In the genomic region with DNA sequence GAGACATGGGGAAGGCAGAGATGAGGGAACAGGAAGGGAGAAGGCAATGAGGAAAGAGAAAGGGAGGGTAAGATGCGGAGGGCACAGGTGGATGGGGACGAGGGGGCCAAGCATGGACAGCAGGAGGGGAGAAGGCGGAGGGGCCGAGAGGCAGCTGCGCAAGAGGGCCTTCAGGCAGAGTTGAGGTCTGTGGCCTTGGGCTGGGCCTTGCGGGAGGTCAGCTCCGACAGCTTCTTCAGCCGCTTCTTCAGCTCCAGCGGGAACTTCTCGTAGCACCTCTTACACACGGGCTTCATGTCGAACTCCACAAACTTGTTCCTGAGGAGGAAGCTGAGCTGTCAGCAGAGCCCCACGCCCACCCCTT, we compare ENCODE assay signal across 14 cellular contexts. TPM values are rescaled to one million over a fixed set of nuclear protein-coding genes. Genes with fewer than 3 reads are reported as not detected.
A peak's percentile ranks its signal among the peaks of the same experiment; 100 is the strongest.
DNase-seq lines count a peak whose midpoint lies in the region; FAIRE-seq and TF ChIP-seq lines count a peak whose summit lies in the region.
"Had no signal": no experiment of that assay in that cellular context is flagged by ENCODE, and none has a peak within 500 bp of the region (broad histone marks: within the 10 kb centered on the region; RNA-seq: fewer than 3 reads in every experiment).

No MANE protein-coding gene starts in this region.

- no peaks in the 10 kb centered on the region for H3K23me2 ChIP-seq in H1 (ENCODE audit: low read depth, low read length)

- H2AFZ ChIP-seq in H1 (ENCODE audit: low read length) = no peak overlapping the region
- H2AFZ ChIP-seq in trophoblast cell (ENCODE audit: insufficient read depth, low read length, poor library complexity) = no peak overlapping the region

- H2BK5ac ChIP-seq in H1 (ENCODE audit: low read depth, low read length) = peak overlapping the region; percentile 47
- no peak overlapping the region for H2BK5ac ChIP-seq in trophoblast cell (ENCODE audit: low read depth, low read length, poor library complexity)

- 92% methylated on average over 11 of the region's 13 CpGs; no CpG with 5 or more reads in 1 of the 2 experiments for WGBS in H1 (ENCODE audit: extremely low coverage in 1 of 2, insufficient coverage in 1 of 2, insufficient read length in 1 of 2, insufficient replicate concordance in 2 of 2, low coverage in 1 of 2, low lambda C conversion rate in 2 of 2, missing lambda C conversion rate in 1 of 2), 2 experiments
- WGBS in trophoblast cell (ENCODE audit: extremely low coverage, insufficient coverage, insufficient read length) = no CpG with 5 or more reads among the region's 13 CpGs

- TF ChIP-seq RAD21 in H1 (IDR thresholded peaks at IDR 0.05 in 1 of 2, conservative IDR thresholded peaks at IDR 0.05 in 1 of 2; ENCODE audit: low read depth in 2 of 2, low read length in 2 of 2) = no peak

- H4K20me1 ChIP-seq in BLaER1 = no peaks in the 10 kb centered on the region
- no peaks in the 10 kb centered on the region for H4K20me1 ChIP-seq in H1 (replicated peaks in 1 of 2; ENCODE audit: control insufficient read depth in 1 of 2, insufficient read depth in 2 of 2, low read length in 2 of 2)

- H2BK120ac ChIP-seq in H1 (replicated peaks; ENCODE audit: low read depth, low read length) (no peak overlapping the region), trophoblast cell (ENCODE audit: insufficient read depth, low read length, poor library complexity) (peak overlapping the region; percentile 95)

- no peak for TF ChIP-seq CTCF in H1 (IDR thresholded peaks at IDR 0.05; ENCODE audit: control extremely low read depth in 1 of 3, insufficient read depth in 1 of 3, low read depth in 1 of 3, low read length in 3 of 3)

- H3K27ac ChIP-seq in BLaER1 = peak overlapping the region; percentile 97
- no peak overlapping the region for H3K27ac ChIP-seq in HUES6 (ENCODE audit: low read depth, low read length)
- no peak overlapping the region for H3K27ac ChIP-seq in H1 (ENCODE audit: low read depth, low read length)
- no peak overlapping the region for H3K27ac ChIP-seq in trophoblast cell (ENCODE audit: low read depth, low read length)

- H3K79me1 ChIP-seq in H1 (ENCODE audit: low read depth, low read length) = no peaks in the 10 kb centered on the region
- H3K79me1 ChIP-seq in trophoblast cell (ENCODE audit: low read length) = peaks cover 29% of the 10 kb centered on the region

- H3K79me2 ChIP-seq in H1 (ENCODE audit: control insufficient read depth in 1 of 2, insufficient read depth in 2 of 2, low read length in 2 of 2) (no peaks in the 10 kb centered on the region), trophoblast cell (ENCODE audit: control insufficient read depth, insufficient read depth, low read length, poor library complexity) (peaks cover 3% of the 10 kb centered on the region)

- H4K91ac ChIP-seq in H1 (replicated peaks; ENCODE audit: insufficient read length, low read length) (peak overlapping the region; percentile 91), trophoblast cell (ENCODE audit: low read depth, low read length) (peak overlapping the region; percentile 99)

- no peak for DNase-seq in H1 (ENCODE audit: low read depth in 1 of 2, low spot score in 2 of 2)
- DNase-seq in trophoblast cell = no peak
- no peak for DNase-seq in hypothalamus (lab: John Stamatoyannopoulos, UW)
- DNase-seq in erythroblast (lab: John Stamatoyannopoulos, UW) = no peak
- DNase-seq in SHP77 (lab: John Stamatoyannopoulos, UW) = no peak
- no peak for DNase-seq in NCI-H146 (lab: John Stamatoyannopoulos, UW)
- DNase-seq: activated CD8-positive, alpha-beta memory T cell treated with anti-CD3 and anti-CD28 coated beads, Interleukin-2, amount 50 U/mL, for 4 hours; DMS79 treated with DMSO at 0.1 percent for 48 hours; NCI-H82; occipital lobe had no signal

- H3K9me3 ChIP-seq in BLaER1 = no peaks in the 10 kb centered on the region
- H3K9me3 ChIP-seq in HUES6 (ENCODE audit: control insufficient read depth, insufficient read depth, low read depth, low read length) = no peaks in the 10 kb centered on the region
- no peaks in the 10 kb centered on the region for H3K9me3 ChIP-seq in H1 (ENCODE audit: insufficient read depth in 2 of 2, low read depth in 1 of 2, low read length in 1 of 2)
- H3K9me3 ChIP-seq in trophoblast cell (ENCODE audit: insufficient read depth, low read depth, low read length) = peaks cover 4% of the 10 kb centered on the region

- H2BK15ac ChIP-seq in H1 (ENCODE audit: low read length) = peak overlapping the region; percentile 66; the same call in 1 of the 2 replicates

- TF ChIP-seq EP300 in H1 (IDR thresholded peaks at IDR 0.05; ENCODE audit: borderline replicate concordance in 1 of 2, low read depth in 2 of 2, low read length in 2 of 2) = no peak

- no peak overlapping the region for H3K14ac ChIP-seq in H1 (ENCODE audit: insufficient read length)
- H3K14ac ChIP-seq in trophoblast cell (ENCODE audit: low read length) = no peak overlapping the region

- peak overlapping the region; percentile 99 for H3K4me2 ChIP-seq in BLaER1
- H3K4me2 ChIP-seq in H1 (ENCODE audit: insufficient read depth in 1 of 2, low read depth in 2 of 2, low read length in 2 of 2) = no peak overlapping the region
- no peak overlapping the region for H3K4me2 ChIP-seq in trophoblast cell (ENCODE audit: low read length)

- H3K36me3 ChIP-seq in BLaER1 (no peaks in the 10 kb centered on the region), HUES6 (ENCODE audit: control insufficient read depth, insufficient read depth, low read length) (no peaks in the 10 kb centered on the region), H1 (ENCODE audit: control insufficient read depth in 2 of 4, insufficient read depth in 4 of 4, low read length in 3 of 4) (no peaks in the 10 kb centered on the region), trophoblast cell (ENCODE audit: control insufficient read depth in 1 of 2, insufficient read depth in 2 of 2, low read length in 2 of 2) (no peaks in the 10 kb centered on the region)

- FAIRE-seq in H1 (lab: Jason Lieb, UNC) = no peak
- FAIRE-seq: HTR-8/SVneo had no signal

- H3K4ac ChIP-seq in H1 (replicated peaks; ENCODE audit: insufficient read length, low read depth, low read length) (no peak overlapping the region), trophoblast cell (ENCODE audit: low read depth, low read length) (no peak overlapping the region)

- H3K4me1 ChIP-seq in BLaER1 (peaks cover 100% of the 10 kb centered on the region), HUES6 (ENCODE audit: control insufficient read depth, insufficient read depth, low read length) (peaks cover 29% of the 10 kb centered on the region), H1 (replicated peaks in 1 of 4; ENCODE audit: control insufficient read depth in 3 of 4, insufficient read depth in 4 of 4, low read length in 3 of 4) (peaks cover 0 to 19% (median 7%) of the 10 kb centered on the region in 4 experiments; a peak in 6 of 7 replicates), trophoblast cell (ENCODE audit: control insufficient read depth in 1 of 2, insufficient read depth in 2 of 2, low read length in 2 of 2) (peaks cover 18 to 35% of the 10 kb centered on the region in 2 experiments)

- no peak overlapping the region for H2BK20ac ChIP-seq in H1 (ENCODE audit: low read length)

- H3K27me3 ChIP-seq in BLaER1 (no peaks in the 10 kb centered on the region), HUES6 (ENCODE audit: control insufficient read depth, insufficient read depth, low read length) (no peaks in the 10 kb centered on the region), H1 (replicated peaks in 1 of 4; ENCODE audit: control insufficient read depth in 3 of 4, extremely low read depth in 1 of 4, insufficient read depth in 3 of 4, low read length in 3 of 4) (no peaks in the 10 kb centered on the region), trophoblast cell (ENCODE audit: insufficient read depth, low read length) (no peaks in the 10 kb centered on the region)

- H3K23ac ChIP-seq in H1 (ENCODE audit: insufficient read length) (no peak overlapping the region), trophoblast cell (ENCODE audit: low read length) (no peak overlapping the region)

- H2BK12ac ChIP-seq in H1 (ENCODE audit: low read depth, low read length) (peak overlapping the region; percentile 98; the same call in 1 of the 2 replicates), trophoblast cell (ENCODE audit: low read length) (peak overlapping the region; percentile 5)

- peak overlapping the region; percentile 57 for H3K4me3 ChIP-seq in BLaER1
- no peak overlapping the region for H3K4me3 ChIP-seq in HUES6 (ENCODE audit: low read depth, low read length)
- H3K4me3 ChIP-seq in H1 (ENCODE audit: extremely low read depth in 1 of 4, insufficient read depth in 2 of 4, low read depth in 3 of 4, low read length in 4 of 4) = no peak overlapping the region
- no peak overlapping the region for H3K4me3 ChIP-seq in trophoblast cell (ENCODE audit: low read depth, low read length)
- H3K4me3 ChIP-seq: lung had no signal

- POLR2A ChIA-PET in H1 (lab: Charles Lee; ENCODE audit: partially characterized antibody) = interaction anchor here (1.2 to 3.3 kb wide), 2 partner anchors 52 to 113 kb away, joined by 3 to 10 read pairs; partner anchors contain the start of gene IWS1

- H2AK5ac ChIP-seq in H1 (ENCODE audit: low read depth, low read length) = 0 out of 2 replicates have a peak overlapping the region, but pooled peaks have one; percentile 49
- peak overlapping the region; percentile 65 for H2AK5ac ChIP-seq in trophoblast cell (ENCODE audit: low read length)

- no peak overlapping the region for H4K12ac ChIP-seq in trophoblast cell (ENCODE audit: low read depth, low read length)

- no peak overlapping the region for H3K56ac ChIP-seq in H1 (replicated peaks; ENCODE audit: insufficient read length, low read depth, low read length)

- TF ChIP-seq POLR2A in H1 (IDR thresholded peaks at IDR 0.05; ENCODE audit: control extremely low read depth in 1 of 2, low read depth in 2 of 2, low read length in 2 of 2) (no peak), erythroblast (IDR thresholded peaks at IDR 0.05; ENCODE audit: low read length) (no peak)

- H3K18ac ChIP-seq in H1 (ENCODE audit: extremely low read depth, low read length) (peak overlapping the region; percentile 36; the same call in 1 of the 2 replicates), trophoblast cell (ENCODE audit: low read length) (no peak overlapping the region)

- H3K9ac ChIP-seq in BLaER1 (peak overlapping the region; percentile 85), HUES6 (ENCODE audit: low read length) (peak overlapping the region; percentile 11), H1 (replicated peaks in 1 of 4; ENCODE audit: extremely low read depth in 1 of 4, low read depth in 3 of 4, low read length in 3 of 4) (no peak overlapping the region), trophoblast cell (ENCODE audit: low read length) (no peak overlapping the region)

- CTCF ChIA-PET in H1 (lab: Charles Lee; ENCODE audit: partially characterized antibody) = interaction anchor here (0.6 to 9.8 kb wide), 16 partner anchors 12 to 345 kb away, joined by 3 to 114 read pairs (median 4); partner anchors contain the start of gene ERCC3

- H4K5ac ChIP-seq in H1 (ENCODE audit: insufficient read length, low read depth, low read length) = no peak overlapping the region

- H4K8ac ChIP-seq in H1 (ENCODE audit: extremely low read depth, insufficient read depth, low read length) (no peak overlapping the region; the same call in 1 of the 2 replicates), trophoblast cell (ENCODE audit: low read depth, low read length) (no peak overlapping the region)

RNA-seq across cellular contexts. Expression of gene GPR17, which starts 6.9 kb away (rescaled TPM):
- not detected in 2 replicates for total RNA-seq in H1 (2021; fragmentation: NEBNext Ultra II Directional; extraction: Animal tissue kit (Norgen Biotek cat#: 25700))
- 0.03 TPM in 2 replicates for polyA plus RNA-seq in H1 (2011; rRNA removed)
- polyA plus RNA-seq in H1 (2011; cell fraction: cytosol; rRNA removed) = not detected
- 0.13 TPM for polyA plus RNA-seq in H1 (2011; cell fraction: nucleus; rRNA removed)
- polyA plus RNA-seq in H1 (2012, experiment 1 of 2) = 0.14 to 0.90 TPM (median 0.59 TPM) in 3 of 4 replicates, not detected in the other
- 0.09 TPM for polyA plus RNA-seq in H1 (2012, experiment 2 of 2)
- not detected for polyA plus RNA-seq in H1 (2013, experiment 1 of 2)
- not detected for polyA plus RNA-seq in H1 (2013, experiment 2 of 2)
- not detected in 2 replicates for polyA minus RNA-seq in H1 (2011; rRNA and poly(A)+ RNA removed)
- not detected for polyA minus RNA-seq in H1 (2011; cell fraction: cytosol; rRNA and poly(A)+ RNA removed)
- polyA minus RNA-seq in H1 (2011; cell fraction: nucleus; rRNA and poly(A)+ RNA removed) = not detected
- 0.25 and 0.33 TPM in 2 replicates for polyA plus RNA-seq in trophoblast cell (2013)

RNA-seq across cellular contexts. Expression of gene LIMS2, which starts 36.2 kb away (rescaled TPM):
- total RNA-seq in H1 (2021; fragmentation: NEBNext Ultra II Directional; extraction: Animal tissue kit (Norgen Biotek cat#: 25700)) = 4.8 and 4.9 TPM in 2 replicates
- 3.3 and 5.1 TPM in 2 replicates for polyA plus RNA-seq in H1 (2011; rRNA removed)
- 2.4 TPM for polyA plus RNA-seq in H1 (2011; cell fraction: cytosol; rRNA removed)
- polyA plus RNA-seq in H1 (2011; cell fraction: nucleus; rRNA removed) = 5.6 TPM
- polyA plus RNA-seq in H1 (2012, experiment 1 of 2) = 2.7 to 3.7 TPM (median 3.6 TPM) in 4 replicates
- polyA plus RNA-seq in H1 (2012, experiment 2 of 2) = 5.1 TPM
- polyA plus RNA-seq in H1 (2013, experiment 1 of 2) = 3.6 TPM
- polyA plus RNA-seq in H1 (2013, experiment 2 of 2) = 3.8 TPM
- polyA minus RNA-seq in H1 (2011; rRNA and poly(A)+ RNA removed) = 0.90 and 1.2 TPM in 2 replicates
- polyA minus RNA-seq in H1 (2011; cell fraction: cytosol; rRNA and poly(A)+ RNA removed) = 1.5 TPM
- 2.3 TPM for polyA minus RNA-seq in H1 (2011; cell fraction: nucleus; rRNA and poly(A)+ RNA removed)
- 14.6 and 16.2 TPM in 2 replicates for polyA plus RNA-seq in trophoblast cell (2013)

Comparison
In these comparisons a context has a peak if more than half of its experiments do, and no peak if none do; other contexts are left out.
1. H3K9ac ChIP-seq: peak in BLaER1 (single experiment) and HUES6 (single experiment); none in H1 (0 of 4) and trophoblast cell (single experiment).